ENCODE assay signal across 8 cellular contexts in genomic region chr2:44360749-44361329, GRCh38.
A peak's percentile ranks its signal among the peaks of the same experiment; 100 is the strongest.
DNase-seq lines count a peak whose midpoint lies in the region; ATAC-seq and TF ChIP-seq lines count a peak whose summit lies in the region.

No MANE protein-coding gene starts in this region.

- H3K36me3 ChIP-seq in Loucy (ENCODE audit: insufficient read depth, low read length), result no peaks in the 10 kb centered on the region

- H3K9ac ChIP-seq in Loucy (ENCODE audit: low read depth, low read length, poor library complexity, severe bottlenecking), result peak overlapping the region; percentile 84

- peak; percentile 10 to 34 for DNase-seq in stimulated activated CD4-positive, alpha-beta T cell treated with anti-CD3 and anti-CD28 coated beads, Interleukin-2, amount 100 ng/mL, for 24 hours
- DNase-seq in stimulated activated CD4-positive, alpha-beta T cell treated with anti-CD3 and anti-CD28 coated beads, Interleukin-12 subunit alpha, Interleukin-12 subunit beta, amount 100 ng/mL, for 4 hours, result no peak
- DNase-seq in amniotic epithelial cell (ENCODE audit: low read depth) (peak; percentile 31), NCI-H446 (lab: John Stamatoyannopoulos, UW) (no peak)
- DNase-seq in stimulated activated CD8-positive, alpha-beta memory T cell treated with anti-CD3 and anti-CD28 coated beads, Interleukin-4, amount 100 ng/mL, for 48 hours, result peak; percentile 29

- peaks cover 23% of the 10 kb centered on the region; the same call in 1 of the 2 replicates for H3K79me2 ChIP-seq in Loucy (ENCODE audit: insufficient read depth, low read length)

- H3K4me2 ChIP-seq in Loucy (ENCODE audit: low read depth, low read length, poor library complexity, severe bottlenecking), result peak overlapping the region; percentile 95

- no peak for TF ChIP-seq CTCF in Loucy (conservative IDR thresholded peaks at IDR 0.05; ENCODE audit: low read length)

- H3K27me3 ChIP-seq in Loucy (ENCODE audit: insufficient read depth, low read length, poor library complexity, severe bottlenecking), result no peaks in the 10 kb centered on the region

- H3F3A ChIP-seq in Loucy (ENCODE audit: low read depth), result 0 out of 2 replicates have a peak, but pooled peaks cover 2% of the 10 kb centered on the region

- H4K20me1 ChIP-seq in Loucy (ENCODE audit: insufficient read depth, low read length, poor library complexity, severe bottlenecking), result peaks cover 14% of the 10 kb centered on the region

- H3K4me1 ChIP-seq in Loucy (ENCODE audit: insufficient read depth, low read length, poor library complexity, severe bottlenecking), result peaks cover 27% of the 10 kb centered on the region

- H2AFZ ChIP-seq in Loucy (ENCODE audit: low read length), result peak overlapping the region; percentile 95

- H3K4me3 ChIP-seq in Loucy (ENCODE audit: low read length, poor library complexity, severe bottlenecking) (peak overlapping the region; percentile 81), iPS-18c (ENCODE audit: insufficient read depth, low read depth, low read length) (peak overlapping the region; percentile 94)

- ATAC-seq in HG03378 (IDR thresholded peaks at IDR 0.05; ENCODE audit: unreplicated experiment), result no peak

- H3K9me3 ChIP-seq in Loucy (ENCODE audit: insufficient read depth, low read depth, low read length) (no peaks in the 10 kb centered on the region), iPS-18c (ENCODE audit: control insufficient read depth, insufficient read depth, low read length) (no peaks in the 10 kb centered on the region)

- H3K9me2 ChIP-seq in Loucy (replicated peaks; ENCODE audit: low read depth, low read length), result no peaks in the 10 kb centered on the region

Comparison
In these comparisons a context has a peak if more than half of its experiments do, and no peak if none do; other contexts are left out.
1. DNase-seq: peak in stimulated activated CD4-positive, alpha-beta T cell treated with anti-CD3 and anti-CD28 coated beads, Interleukin-2, amount 100 ng/mL, for 24 hours (2 of 2), amniotic epithelial cell (single experiment) and stimulated activated CD8-positive, alpha-beta memory T cell treated with anti-CD3 and anti-CD28 coated beads, Interleukin-4, amount 100 ng/mL, for 48 hours (single experiment); none in stimulated activated CD4-positive, alpha-beta T cell treated with anti-CD3 and anti-CD28 coated beads, Interleukin-12 subunit alpha, Interleukin-12 subunit beta, amount 100 ng/mL, for 4 hours (single experiment) and NCI-H446 (0 of 2).